8 cellular contexts compared by ENCODE assay signal in genomic region chr14:77616454-77617229, GRCh38.
DNase-seq lines count a peak whose midpoint lies in the region; ATAC-seq and TF ChIP-seq lines count a peak whose summit lies in the region.

SPTLC2 (minus strand) TSS chr14:77616637; CDS start chr14:77616579, 58 bp downstream.

- DNase-seq in GDM1 (lab: John Stamatoyannopoulos, UW) (peak; percentile 99), HCEC 1CT (peak; percentile 97), MM.1S (peak; percentile 94), SIG-M5 (lab: John Stamatoyannopoulos, UW) (peak; percentile 78), activated gamma-delta T cell (lab: John Stamatoyannopoulos, UW) (peak; percentile 89), fibroblast of the conjunctiva (ENCODE audit: low read depth) (peak; percentile 97), nephron progenitor cell (peak; percentile 95)
- DNase-seq in stimulated activated naive CD8-positive, alpha-beta T cell treated with anti-CD3 and anti-CD28 coated beads, Interleukin-15, amount 100 ng/mL, for 72 hours = peak; percentile 96 to 98

- H3K9me3 Mint-ChIP-seq in nephron progenitor cell = no peaks in the 10 kb centered on the region
- no peaks in the 10 kb centered on the region for H3K9me3 Mint-ChIP-seq in stimulated activated naive CD8-positive, alpha-beta T cell treated with anti-CD3 and anti-CD28 coated beads, Interleukin-15, amount 100 ng/mL, for 72 hours

- ATAC-seq in stimulated activated naive CD8-positive, alpha-beta T cell treated with anti-CD3 and anti-CD28 coated beads, Interleukin-15, amount 100 ng/mL, for 72 hours = peak; percentile 98

- peaks cover 16% of the 10 kb centered on the region for H3K4me1 Mint-ChIP-seq in nephron progenitor cell
- H3K4me1 Mint-ChIP-seq in stimulated activated naive CD8-positive, alpha-beta T cell treated with anti-CD3 and anti-CD28 coated beads, Interleukin-15, amount 100 ng/mL, for 72 hours = peaks cover 37% of the 10 kb centered on the region

- H2AFZ ChIP-seq in MM.1S (ENCODE audit: low read length) = 0 out of 2 replicates have a peak within 1 kb of the TSS, but pooled peaks have one; percentile 31

- no peak within 1 kb of the TSS for H3K27ac ChIP-seq in MM.1S (ENCODE audit: low read length)

- H3K36me3 ChIP-seq in MM.1S (replicated peaks; ENCODE audit: insufficient read depth, low read length) = no peaks in the 10 kb centered on the region

- H3K9me2 ChIP-seq in MM.1S (replicated peaks; ENCODE audit: insufficient read depth, low read length) = no peaks in the 10 kb centered on the region

- H3K36me3 Mint-ChIP-seq in nephron progenitor cell (ENCODE audit: low read depth) = peaks cover 6% of the 10 kb centered on the region

- peak within 1 kb of the TSS; percentile 60; the same call in 1 of the 2 replicates for H3K9ac ChIP-seq in MM.1S (ENCODE audit: low read length)

- H3K9me3 ChIP-seq in MM.1S (replicated peaks; ENCODE audit: insufficient read depth, low read length) = no peaks in the 10 kb centered on the region

- H3K79me2 ChIP-seq in MM.1S (ENCODE audit: low read length) = peaks cover 32% of the 10 kb centered on the region

- no peaks in the 10 kb centered on the region for H3K27me3 ChIP-seq in MM.1S (replicated peaks; ENCODE audit: insufficient read depth, low read length)

- H3K4me2 ChIP-seq in MM.1S (ENCODE audit: low read depth, low read length) = peak within 1 kb of the TSS; percentile 86

- H3K4me3 Mint-ChIP-seq in nephron progenitor cell = peak within 1 kb of the TSS; percentile 91
- H3K4me3 Mint-ChIP-seq in stimulated activated naive CD8-positive, alpha-beta T cell treated with anti-CD3 and anti-CD28 coated beads, Interleukin-15, amount 100 ng/mL, for 72 hours = peak within 1 kb of the TSS; percentile 85 to 94

- no peaks in the 10 kb centered on the region for H4K20me1 ChIP-seq in MM.1S (ENCODE audit: insufficient read depth, low read length)

- peaks cover 19% of the 10 kb centered on the region for H3K27me3 Mint-ChIP-seq in nephron progenitor cell (ENCODE audit: low read depth, poor library complexity)
- H3K27me3 Mint-ChIP-seq in stimulated activated naive CD8-positive, alpha-beta T cell treated with anti-CD3 and anti-CD28 coated beads, Interleukin-15, amount 100 ng/mL, for 72 hours = no peaks in the 10 kb centered on the region

- TF ChIP-seq CTCF in MM.1S (IDR thresholded peaks at IDR 0.05; ENCODE audit: low read length) (peak; percentile 9; the same call in 1 of the 2 replicates), nephron progenitor cell (IDR thresholded peaks at IDR 0.05) (no peak)

- H3K4me1 ChIP-seq in MM.1S (ENCODE audit: low read length) = no peaks in the 10 kb centered on the region

- H3F3A ChIP-seq in MM.1S (ENCODE audit: insufficient read depth, low read length) = no peaks in the 10 kb centered on the region

- H3K4me3 ChIP-seq in MM.1S (ENCODE audit: low read length) = peak within 1 kb of the TSS; percentile 73

- peak within 1 kb of the TSS; percentile 85 for H3K27ac Mint-ChIP-seq in nephron progenitor cell
- peak within 1 kb of the TSS; percentile 95 to 96 for H3K27ac Mint-ChIP-seq in stimulated activated naive CD8-positive, alpha-beta T cell treated with anti-CD3 and anti-CD28 coated beads, Interleukin-15, amount 100 ng/mL, for 72 hours
